8 cellular contexts compared by ENCODE assay signal in genomic region chr6:129683606-129684322, GRCh38. TPM values are rescaled to one million over a fixed set of nuclear protein-coding genes. Genes with fewer than 3 reads are reported as not detected.
A peak's percentile ranks its signal among the peaks of the same experiment; 100 is the strongest.
DNase-seq lines count a peak whose midpoint lies in the region; ATAC-seq, FAIRE-seq and TF ChIP-seq lines count a peak whose summit lies in the region.

No MANE protein-coding gene starts in this region.

- H2AFZ ChIP-seq in OCI-LY7 (ENCODE audit: low read length): no peak overlapping the region

- intact Hi-C loops in OCI-LY7 (cut with micrococcal nuclease; ENCODE audit: unreplicated experiment): loop anchor here (2.0 kb wide), 1 partner anchor 25 kb away; no protein-coding TSS in a partner anchor
- intact Hi-C loops in pancreas (cut with DNase I): no loop called here

- no peak for TF ChIP-seq CTCF in OCI-LY7 (conservative IDR thresholded peaks at IDR 0.05; ENCODE audit: low read length)
- TF ChIP-seq CTCF in pancreas (IDR thresholded peaks at IDR 0.05): no peak

- 3 to 4% methylated on average over 8 of the region's 8 CpGs for WGBS in pancreas, 2 donors

- peak overlapping the region; percentile 66 for H3K4me2 ChIP-seq in OCI-LY7 (ENCODE audit: low read length)

- H3K9me3 Mint-ChIP-seq in activated T-cell treated with anti-CD3 and anti-CD28 coated beads, Interleukin-2, amount 50 U/mL, for 24 hours: no peaks in the 10 kb centered on the region

- CTCF ChIA-PET in OCI-LY7 (lab: Charles Lee; ENCODE audit: unreplicated experiment): no interaction called here

- H3K36me3 ChIP-seq in OCI-LY7 (ENCODE audit: insufficient read depth, low read length) (no peaks in the 10 kb centered on the region), pancreas (no peaks in the 10 kb centered on the region)

- peaks cover 55% of the 10 kb centered on the region for H3K4me1 Mint-ChIP-seq in activated T-cell treated with anti-CD3 and anti-CD28 coated beads, Interleukin-2, amount 50 U/mL, for 24 hours (ENCODE audit: low read depth)

- no peak for FAIRE-seq in pancreas (lab: Jason Lieb, UNC)

- H3K4me1 ChIP-seq in OCI-LY7 (ENCODE audit: insufficient read depth, low read length, poor library complexity, severe bottlenecking) (peaks cover 56% of the 10 kb centered on the region), pancreas (peaks cover 29 to 56% (median 51%) of the 10 kb centered on the region in 3 donors)

- POLR2A ChIA-PET in OCI-LY7 (lab: Charles Lee): interaction anchor here (0.7 to 2.6 kb wide), 7 partner anchors 11 to 334 kb away, joined by 3 to 18 read pairs (median 3); partner anchors contain the start of gene ARHGAP18

- H3K9me3 ChIP-seq in OCI-LY7 (ENCODE audit: low read length) (no peaks in the 10 kb centered on the region), pancreas (no peaks in the 10 kb centered on the region)

- H3K9me2 ChIP-seq in OCI-LY7 (ENCODE audit: insufficient read depth, low read length): no peaks in the 10 kb centered on the region

- peak overlapping the region; percentile 41 for H3K4me3 Mint-ChIP-seq in activated T-cell treated with anti-CD3 and anti-CD28 coated beads, Interleukin-2, amount 50 U/mL, for 24 hours

- no peaks in the 10 kb centered on the region for H3K79me2 ChIP-seq in OCI-LY7 (ENCODE audit: insufficient read depth, low read depth, low read length)

- peak overlapping the region; percentile 47 for H3K27ac ChIP-seq in OCI-LY7 (ENCODE audit: low read depth, low read length, poor library complexity, severe bottlenecking)
- peak overlapping the region; percentile 57 to 91 (median 77) for H3K27ac ChIP-seq in pancreas

- H3K4me3 ChIP-seq in OCI-LY7 (ENCODE audit: low read depth, low read length, poor library complexity, severe bottlenecking): peak overlapping the region; percentile 42
- H3K4me3 ChIP-seq in pancreas: peak overlapping the region in 2 of 4 donors; percentile 2 to 4

- H3K27me3 ChIP-seq in pancreas: no peaks in the 10 kb centered on the region

- DNase-seq in NK-92 treated with Interleukin-12 subunit alpha and Interleukin-12 subunit beta, amount 100 ng/mL, for 24 hours (lab: John Stamatoyannopoulos, UW): peak; percentile 65
- DNase-seq in NK-92 (lab: John Stamatoyannopoulos, UW; ENCODE audit: unreplicated experiment) (no peak), OCI-LY7 (ENCODE audit: low spot score) (peak; percentile 82), fibroblast of the conjunctiva (ENCODE audit: low read depth) (peak; percentile 95), pancreas (peak in 4 of 6 donors; percentile 63 to 76 (median 70)), ureter (ENCODE audit: low spot score) (peak; percentile 74)
- peak; percentile 53 for DNase-seq in activated T-cell treated with anti-CD3 and anti-CD28 coated beads, Interleukin-2, amount 50 U/mL, for 24 hours

- H3K27me3 Mint-ChIP-seq in activated T-cell treated with anti-CD3 and anti-CD28 coated beads, Interleukin-2, amount 50 U/mL, for 24 hours: no peaks in the 10 kb centered on the region

- H3K27ac Mint-ChIP-seq in activated T-cell treated with anti-CD3 and anti-CD28 coated beads, Interleukin-2, amount 50 U/mL, for 24 hours: peak overlapping the region; percentile 90

- H4K20me1 ChIP-seq in OCI-LY7 (ENCODE audit: insufficient read depth, low read length): no peaks in the 10 kb centered on the region

- ATAC-seq in HG03039 (IDR thresholded peaks at IDR 0.05; ENCODE audit: unreplicated experiment): peak; percentile 96
- peak; percentile 80 to 92 (median 82) for ATAC-seq in pancreas

- no peaks in the 10 kb centered on the region for H3K36me3 Mint-ChIP-seq in activated T-cell treated with anti-CD3 and anti-CD28 coated beads, Interleukin-2, amount 50 U/mL, for 24 hours (ENCODE audit: low read depth)

- BruUV-seq in OCI-LY7 (replicated peaks; lab: Mats Ljungman, UMichigan): no TSS peak

RNA-seq across cellular contexts. Expression of gene ARHGAP18, which starts 26.2 kb away (rescaled TPM):
- total RNA-seq in OCI-LY7 (2014; rRNA removed; shearing (Covaris generic)): 4.8 and 5.9 TPM in 2 replicates
- total RNA-seq in OCI-LY7 (2022) (7.5 TPM in 2 replicates), pancreas (10 to 100 TPM; 22.9 to 41.0 (median 29.6) TPM), ureter (15.6 TPM)
- 10 to 100 TPM in 1 of 2 donors, 1 to 10 TPM in 1; 8.2 to 11.6 TPM for polyA plus RNA-seq in pancreas
